In genomic region chr5:95646569-95647330, GRCh38 we compare ENCODE assay signal across 1 cellular context.
TF ChIP-seq lines count a peak whose summit lies in the region.

Gene RFESD, plus strand, starts transcription at chr5:95646777. Its CDS starts 5,495 bp downstream, at chr5:95652272.

TF ChIP-seq in GM12878, 131 proteins besides CTCF, POLR2A, EP300 and RAD21 (continued from another document):
- TF ChIP-seq REST (IDR thresholded peaks at IDR 0.05; ENCODE audit: low read depth, low read length): no peak
- peak; percentile 68 for TF ChIP-seq CREB1 (IDR thresholded peaks at IDR 0.05; ENCODE audit: low read depth)
- TF ChIP-seq MYC (IDR thresholded peaks at IDR 0.05; ENCODE audit: insufficient read depth, insufficient read length, insufficient replicate concordance, low read length, severe bottlenecking): no peak
- peak; percentile 40 for TF ChIP-seq RELA (IDR thresholded peaks at IDR 0.05; ENCODE audit: borderline replicate concordance, partially characterized antibody)
- TF ChIP-seq MAX (IDR thresholded peaks at IDR 0.05; ENCODE audit: low read depth, low read length): peak; percentile 50; the same call in 1 of the 2 replicates
- peak; percentile 36; the same call in 1 of the 2 replicates for TF ChIP-seq RELB (IDR thresholded peaks at IDR 0.05; ENCODE audit: low read depth)
- TF ChIP-seq BCL3 (IDR thresholded peaks at IDR 0.05; ENCODE audit: borderline replicate concordance, insufficient read depth, low read depth, low read length, poor library complexity, severe bottlenecking): peak; percentile 28
- TF ChIP-seq JUNB (IDR thresholded peaks at IDR 0.05): no peak
- peak; percentile 65 for TF ChIP-seq MEF2B (IDR thresholded peaks at IDR 0.05; ENCODE audit: partially characterized antibody, poor library complexity, severe bottlenecking)
- TF ChIP-seq ELK1 (IDR thresholded peaks at IDR 0.05; ENCODE audit: low read depth, low read length): peak; percentile 66
- TF ChIP-seq RUNX3 (IDR thresholded peaks at IDR 0.05; ENCODE audit: low read length): peak; percentile 72
- peak; percentile 56; the same call in 1 of the 2 replicates for TF ChIP-seq ZNF207 (IDR thresholded peaks at IDR 0.05; ENCODE audit: borderline replicate concordance)
- TF ChIP-seq PML (IDR thresholded peaks at IDR 0.05; ENCODE audit: low read length): 0 out of 2 replicates have a peak, but pooled peaks have one; percentile 66
